33 cellular contexts compared by ENCODE assay signal in the genomic region with DNA sequence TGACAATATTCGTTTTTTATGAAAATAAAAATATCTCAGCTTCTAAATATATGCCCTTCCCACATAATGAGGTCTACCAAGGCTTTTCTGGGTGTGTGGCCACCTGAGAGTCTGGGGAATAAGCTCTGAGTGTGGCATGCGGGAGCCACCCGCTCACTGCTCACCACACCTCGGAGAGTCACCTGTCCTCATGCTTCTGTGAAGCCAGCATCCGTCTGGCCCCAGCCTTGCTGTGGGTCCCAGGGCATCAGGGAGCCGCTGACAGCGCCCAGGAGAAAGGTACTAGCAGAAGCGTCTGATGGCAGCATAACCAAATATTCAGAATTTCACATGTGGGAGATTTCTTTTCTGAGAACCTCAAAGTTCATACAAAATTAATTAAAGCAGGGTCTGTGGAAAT.
"Had no signal": no experiment of that assay in that cellular context is flagged by ENCODE, and none has a peak within 500 bp of the region (broad histone marks: within the 10 kb centered on the region; RNA-seq: fewer than 3 reads in every experiment).

No MANE protein-coding gene starts in this region.

- H3K9me3 ChIP-seq: body of pancreas, breast epithelium had no signal

- H3K27me3 Mint-ChIP-seq: activated CD4-positive, alpha-beta T cell treated with anti-CD3 and anti-CD28 coated beads, Interleukin-2, amount 10 ng/mL, durations not matched to agents 24 days and 14 days had no signal

- H3K36me3 ChIP-seq: brain microvascular endothelial cell, breast epithelium, WERI-Rb-1 had no signal

- DNase-seq: activated CD4-positive, alpha-beta memory T cell treated with anti-CD3 and anti-CD28 coated beads for 36 hours; activated CD4-positive, alpha-beta T cell treated with anti-CD3 and anti-CD28 coated beads for 4 hours; activated CD4-positive, alpha-beta T cell treated with anti-CD3 and anti-CD28 coated beads, Interleukin-2, amount 10 ng/mL, durations not matched to agents 24 days and 14 days; activated CD4-positive, alpha-beta T cell treated with anti-CD3 and anti-CD28 coated beads, Interleukin-2, amount 50 U/mL, for 1 hour; activated CD4-positive, alpha-beta T cell treated with anti-CD3 and anti-CD28 coated beads, Interleukin-2, amount 50 U/mL, for 4 hours; activated CD4-positive, CD25-positive, alpha-beta regulatory T cell; activated CD4-positive, CD25-positive, alpha-beta regulatory T cell treated with anti-CD3 and anti-CD28 coated beads, Interleukin-2, amount 50 U/mL, for 72 hours; activated CD8-positive, alpha-beta memory T cell treated with anti-CD3 and anti-CD28 coated beads for 24 hours; activated CD8-positive, alpha-beta memory T cell treated with anti-CD3 and anti-CD28 coated beads, Interleukin-2, amount 50 U/mL, for 48 hours; activated CD8-positive, alpha-beta T cell treated with anti-CD3 and anti-CD28 coated beads, Interleukin-2, amount 10 ng/mL, durations not matched to agents 7 days and 5 days; activated effector memory CD4-positive, alpha-beta T cell treated with Interleukin-2 at 50 U/mL for 16 hours; activated gamma-delta T cell; activated naive CD4-positive, alpha-beta T cell treated with anti-CD3 and anti-CD28 coated beads, Interleukin-2, amount 10 ng/mL, durations not matched to agents 7 days and 5 days; activated naive CD4-positive, alpha-beta T cell treated with Interleukin-2 at 50 U/mL for 16 hours; activated naive CD8-positive, alpha-beta T cell treated with anti-CD3 and anti-CD28 coated beads, Interleukin-2, amount 10 ng/mL, durations not matched to agents 7 days and 5 days; activated naive CD8-positive, alpha-beta T cell treated with anti-CD3 and anti-CD28 coated beads, Interleukin-2, amount 50 U/mL, for 24 hours; activated T-cell treated with anti-CD3 and anti-CD28 coated beads, Interleukin-2, amount 50 U/mL, for 24 hours; activated T-cell treated with anti-CD3 and anti-CD28 coated beads, Interleukin-2, amount 50 U/mL, for 48 hours; body of pancreas; brain microvascular endothelial cell; central memory CD4-positive, alpha-beta T cell; SW 1271; T-helper 1 cell; T-helper 2 cell; T-helper 9 cell; WERI-Rb-1 had no signal

- H3K27ac Mint-ChIP-seq: activated CD4-positive, alpha-beta memory T cell treated with anti-CD3 and anti-CD28 coated beads for 36 hours; activated CD4-positive, alpha-beta T cell treated with anti-CD3 and anti-CD28 coated beads, Interleukin-2, amount 10 ng/mL, durations not matched to agents 24 days and 14 days; activated CD8-positive, alpha-beta T cell treated with anti-CD3 and anti-CD28 coated beads, Interleukin-2, amount 10 ng/mL, durations not matched to agents 7 days and 5 days; activated naive CD4-positive, alpha-beta T cell treated with anti-CD3 and anti-CD28 coated beads, Interleukin-2, amount 10 ng/mL, durations not matched to agents 7 days and 5 days; activated naive CD4-positive, alpha-beta T cell treated with anti-CD3 and anti-CD28 coated beads, Interleukin-2, amount 50 U/mL, for 24 hours; activated naive CD8-positive, alpha-beta T cell; activated naive CD8-positive, alpha-beta T cell treated with anti-CD3 and anti-CD28 coated beads, Interleukin-2, amount 10 ng/mL, durations not matched to agents 7 days and 5 days; activated naive CD8-positive, alpha-beta T cell treated with anti-CD3 and anti-CD28 coated beads, Interleukin-2, amount 50 U/mL, for 24 hours; activated T-cell treated with anti-CD3 and anti-CD28 coated beads, Interleukin-2, amount 50 U/mL, for 24 hours; activated T-helper 2 cell treated with anti-CD3 and anti-CD28 coated beads, Interferon-gamma antibody, Interleukin-2, Interleukin-4, amounts not matched to agents 10 μg/mL and 5 μg/mL and 100 μg/mL, durations not matched to agents 14 hours and 24 hours and 36 hours; T-helper 1 cell treated with Interleukin-12 subunit alpha and Interleukin-12 subunit beta and Interleukin-4 antibody, amounts not matched to agents 30 μg/mL and 1 μg/mL, for 36 hours; T-helper 2 cell treated with Interferon-gamma antibody and Interleukin-4, amounts not matched to agents 5 μg/mL and 100 μg/mL, for 36 hours; WTC11 had no signal

- H3K27me3 ChIP-seq: body of pancreas, brain microvascular endothelial cell, breast epithelium had no signal

- H3K4me3 Mint-ChIP-seq: activated CD4-positive, alpha-beta memory T cell treated with anti-CD3 and anti-CD28 coated beads for 36 hours; activated CD4-positive, alpha-beta T cell treated with anti-CD3 and anti-CD28 coated beads, Interleukin-2, amount 10 ng/mL, durations not matched to agents 24 days and 14 days; activated CD8-positive, alpha-beta T cell treated with anti-CD3 and anti-CD28 coated beads, Interleukin-2, amount 10 ng/mL, durations not matched to agents 7 days and 5 days; activated naive CD4-positive, alpha-beta T cell treated with anti-CD3 and anti-CD28 coated beads, Interleukin-2, amount 10 ng/mL, durations not matched to agents 7 days and 5 days; activated naive CD4-positive, alpha-beta T cell treated with anti-CD3 and anti-CD28 coated beads, Interleukin-2, amount 50 U/mL, for 24 hours; activated naive CD8-positive, alpha-beta T cell; activated naive CD8-positive, alpha-beta T cell treated with anti-CD3 and anti-CD28 coated beads, Interleukin-2, amount 10 ng/mL, durations not matched to agents 7 days and 5 days; activated naive CD8-positive, alpha-beta T cell treated with anti-CD3 and anti-CD28 coated beads, Interleukin-2, amount 50 U/mL, for 24 hours; activated T-cell treated with anti-CD3 and anti-CD28 coated beads, Interleukin-2, amount 50 U/mL, for 24 hours; T-helper 1 cell treated with Interleukin-12 subunit alpha and Interleukin-12 subunit beta and Interleukin-4 antibody, amounts not matched to agents 30 μg/mL and 1 μg/mL, for 36 hours; T-helper 2 cell treated with Interferon-gamma antibody and Interleukin-4, amounts not matched to agents 5 μg/mL and 100 μg/mL, for 36 hours; WTC11 had no signal

- H3K27ac ChIP-seq: body of pancreas, brain microvascular endothelial cell, breast epithelium, WERI-Rb-1 had no signal

- ATAC-seq: activated CD8-positive, alpha-beta T cell treated with anti-CD3 and anti-CD28 coated beads, Interleukin-2, amount 10 ng/mL, durations not matched to agents 7 days and 5 days; activated naive CD8-positive, alpha-beta T cell treated with anti-CD3 and anti-CD28 coated beads, Interleukin-2, amount 50 U/mL, for 24 hours; body of pancreas; WTC11 had no signal

- H3K4me3 ChIP-seq: body of pancreas, breast epithelium had no signal

- H3K36me3 Mint-ChIP-seq: activated CD4-positive, alpha-beta memory T cell treated with anti-CD3 and anti-CD28 coated beads for 36 hours; activated naive CD4-positive, alpha-beta T cell treated with anti-CD3 and anti-CD28 coated beads, Interleukin-2, amount 10 ng/mL, durations not matched to agents 7 days and 5 days; activated naive CD4-positive, alpha-beta T cell treated with anti-CD3 and anti-CD28 coated beads, Interleukin-2, amount 50 U/mL, for 24 hours; activated naive CD8-positive, alpha-beta T cell; activated naive CD8-positive, alpha-beta T cell treated with anti-CD3 and anti-CD28 coated beads, Interleukin-2, amount 10 ng/mL, durations not matched to agents 7 days and 5 days; WTC11 had no signal

- H3K4me1 Mint-ChIP-seq: activated CD4-positive, alpha-beta T cell treated with anti-CD3 and anti-CD28 coated beads, Interleukin-2, amount 10 ng/mL, durations not matched to agents 24 days and 14 days; activated naive CD4-positive, alpha-beta T cell treated with anti-CD3 and anti-CD28 coated beads, Interleukin-2, amount 10 ng/mL, durations not matched to agents 7 days and 5 days; activated naive CD4-positive, alpha-beta T cell treated with anti-CD3 and anti-CD28 coated beads, Interleukin-2, amount 50 U/mL, for 24 hours; activated naive CD8-positive, alpha-beta T cell treated with anti-CD3 and anti-CD28 coated beads, Interleukin-2, amount 10 ng/mL, durations not matched to agents 7 days and 5 days; activated naive CD8-positive, alpha-beta T cell treated with anti-CD3 and anti-CD28 coated beads, Interleukin-2, amount 50 U/mL, for 24 hours; WTC11 had no signal

- H3K9me3 Mint-ChIP-seq: activated CD4-positive, alpha-beta memory T cell treated with anti-CD3 and anti-CD28 coated beads for 36 hours; activated CD4-positive, alpha-beta T cell treated with anti-CD3 and anti-CD28 coated beads, Interleukin-2, amount 10 ng/mL, durations not matched to agents 24 days and 14 days; activated naive CD4-positive, alpha-beta T cell treated with anti-CD3 and anti-CD28 coated beads, Interleukin-2, amount 10 ng/mL, durations not matched to agents 7 days and 5 days; activated naive CD4-positive, alpha-beta T cell treated with anti-CD3 and anti-CD28 coated beads, Interleukin-2, amount 50 U/mL, for 24 hours; activated naive CD8-positive, alpha-beta T cell treated with anti-CD3 and anti-CD28 coated beads, Interleukin-2, amount 10 ng/mL, durations not matched to agents 7 days and 5 days; activated naive CD8-positive, alpha-beta T cell treated with anti-CD3 and anti-CD28 coated beads, Interleukin-2, amount 50 U/mL, for 24 hours; activated T-cell treated with anti-CD3 and anti-CD28 coated beads, Interleukin-2, amount 50 U/mL, for 24 hours; activated T-helper 2 cell treated with anti-CD3 and anti-CD28 coated beads, Interferon-gamma antibody, Interleukin-2, Interleukin-4, amounts not matched to agents 10 μg/mL and 5 μg/mL and 100 μg/mL, durations not matched to agents 14 hours and 24 hours and 36 hours; T-helper 1 cell treated with Interleukin-12 subunit alpha and Interleukin-12 subunit beta and Interleukin-4 antibody, amounts not matched to agents 30 μg/mL and 1 μg/mL, for 36 hours; T-helper 2 cell treated with Interferon-gamma antibody and Interleukin-4, amounts not matched to agents 5 μg/mL and 100 μg/mL, for 36 hours; WTC11 had no signal

- H3K4me1 ChIP-seq: body of pancreas, breast epithelium had no signal
